ENCODE assay signal across 27 cellular contexts in the genomic region with DNA sequence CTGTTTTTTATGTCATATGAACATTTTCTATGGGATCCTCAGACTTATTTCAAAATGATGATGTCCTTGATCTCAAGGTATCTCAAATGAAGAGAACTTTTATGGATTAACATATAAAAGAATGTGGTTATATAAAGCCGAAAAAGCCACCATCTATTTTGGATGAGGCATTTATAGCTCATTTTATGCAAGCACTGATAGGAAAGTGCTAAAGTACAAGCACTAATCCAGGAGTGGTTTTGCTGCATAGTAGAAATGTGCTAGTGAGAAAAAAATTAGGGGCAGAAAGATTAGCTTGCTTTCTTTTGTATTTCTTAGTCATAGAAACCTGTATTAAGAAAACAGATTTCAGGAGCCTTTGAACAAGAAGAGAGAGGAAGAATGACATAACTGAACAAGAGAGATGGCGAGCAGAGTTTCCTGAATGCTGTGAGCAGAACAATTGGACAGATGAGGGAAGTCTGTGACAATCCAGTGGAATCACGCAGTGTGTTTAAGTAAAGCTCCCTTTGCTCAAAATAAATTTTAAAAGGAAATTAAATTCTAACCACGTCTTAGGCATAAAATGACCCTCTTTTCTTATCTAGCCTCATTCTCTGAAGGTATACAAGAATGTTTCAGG.
"Had no signal": no experiment of that assay in that cellular context is flagged by ENCODE, and none has a peak within 500 bp of the region (broad histone marks: within the 10 kb centered on the region; RNA-seq: fewer than 3 reads in every experiment).

No MANE protein-coding gene starts in this region.

- DNase-seq: activated CD4-positive, alpha-beta memory T cell treated with anti-CD3 and anti-CD28 coated beads for 36 hours; activated CD4-positive, alpha-beta T cell treated with anti-CD3 and anti-CD28 coated beads, Interleukin-2, amount 10 ng/mL, durations not matched to agents 24 days and 14 days; activated CD4-positive, CD25-positive, alpha-beta regulatory T cell treated with anti-CD3 and anti-CD28 coated beads, Interleukin-2, amount 50 U/mL, for 72 hours; activated CD8-positive, alpha-beta memory T cell treated with anti-CD3 and anti-CD28 coated beads, Interleukin-2, amount 50 U/mL, for 4 hours; activated effector memory CD4-positive, alpha-beta T cell treated with anti-CD3 and anti-CD28 coated beads, Interleukin-2, amount 50 U/mL, for 16 hours; activated naive CD4-positive, alpha-beta T cell treated with anti-CD3 and anti-CD28 coated beads for 36 hours; activated naive CD8-positive, alpha-beta T cell treated with anti-CD3 and anti-CD28 coated beads for 36 hours; activated T-cell treated with anti-CD3 and anti-CD28 coated beads, Interleukin-2, amount 50 U/mL, for 1 hour; adrenal gland; aorta; body of pancreas; colonic mucosa; effector CD8-positive, alpha-beta T cell; erythroblast; foreskin fibroblast; head of caudate nucleus; left ventricle myocardium inferior; ovary; stimulated activated naive CD4-positive, alpha-beta T cell; T-helper 9 cell; WERI-Rb-1 had no signal

- H3K36me3 ChIP-seq: adrenal gland, colonic mucosa, left ventricle myocardium inferior, ovary, prostate gland, right atrium auricular region, tibial nerve, WERI-Rb-1 had no signal

- FAIRE-seq: endometrium, islet of Langerhans had no signal

- H3K27me3 ChIP-seq: adrenal gland, body of pancreas, colonic mucosa, ovary, right atrium auricular region, tibial nerve had no signal

- H3K9me3 ChIP-seq: adrenal gland, body of pancreas, colonic mucosa, left ventricle myocardium inferior, ovary, prostate gland, right atrium auricular region, tibial nerve had no signal

- H3K4me3 ChIP-seq: adrenal gland, body of pancreas, colonic mucosa, left ventricle myocardium inferior, lung, ovary, prostate gland, right atrium auricular region, tibial nerve had no signal

- ATAC-seq: body of pancreas had no signal

- H3K27ac ChIP-seq: adrenal gland, body of pancreas, colonic mucosa, left ventricle myocardium inferior, ovary, prostate gland, right atrium auricular region, tibial nerve, WERI-Rb-1 had no signal

- H3K4me1 ChIP-seq: colonic mucosa, left ventricle myocardium inferior, prostate gland, right atrium auricular region had no signal
